20 cellular contexts compared by ENCODE assay signal in genomic region chr9:121646992-121647391, GRCh38. TPM values are rescaled to one million over a fixed set of nuclear protein-coding genes. Genes with fewer than 3 reads are reported as not detected.
DNase-seq lines count a peak whose midpoint lies in the region; ATAC-seq and TF ChIP-seq lines count a peak whose summit lies in the region.
"Had no signal": no experiment of that assay in that cellular context is flagged by ENCODE, and none has a peak within 500 bp of the region (broad histone marks: within the 10 kb centered on the region; RNA-seq: fewer than 3 reads in every experiment).

No MANE protein-coding gene starts in this region.

- no peaks in the 10 kb centered on the region for H3K36me3 ChIP-seq in BLaER1 treated with 17β-estradiol and CSF1 and Interleukin-3, amounts not matched to agents 10 nM and 100 nM
- H3K36me3 ChIP-seq in Karpas-422 (ENCODE audit: insufficient read depth, low read length): no peaks in the 10 kb centered on the region
- no peaks in the 10 kb centered on the region for H3K36me3 ChIP-seq in psoas muscle (ENCODE audit: insufficient read depth in 1 of 2, low read depth in 1 of 2)
- H3K36me3 ChIP-seq: SJSA1 had no signal

- H3K4me1 Mint-ChIP-seq in endothelial cell (ENCODE audit: unreplicated experiment): peaks cover 55% of the 10 kb centered on the region

- peaks cover 11% of the 10 kb centered on the region for H3K27me3 Mint-ChIP-seq in endothelial cell (ENCODE audit: unreplicated experiment)

- no peaks in the 10 kb centered on the region for H3K9me3 ChIP-seq in BLaER1 treated with 17β-estradiol and CSF1 and Interleukin-3, amounts not matched to agents 10 nM and 100 nM (replicated peaks in 1 of 11)
- H3K9me3 ChIP-seq in Karpas-422 (ENCODE audit: low read length) (no peaks in the 10 kb centered on the region), psoas muscle (no peaks in the 10 kb centered on the region)
- H3K9me3 ChIP-seq: A549, Caco-2, SJSA1 had no signal

- no peak for ATAC-seq in psoas muscle
- no peak for ATAC-seq in GM19351 (IDR thresholded peaks at IDR 0.05; ENCODE audit: unreplicated experiment)
- ATAC-seq: A549 had no signal

- peaks cover 16 to 25% (median 17%) of the 10 kb centered on the region in 11 experiments for H3K27me3 ChIP-seq in BLaER1 treated with 17β-estradiol and CSF1 and Interleukin-3, amounts not matched to agents 10 nM and 100 nM
- H3K27me3 ChIP-seq in Karpas-422 (ENCODE audit: low read length) (no peaks in the 10 kb centered on the region), psoas muscle (ENCODE audit: insufficient read depth in 3 of 3, low read length in 2 of 3) (no peaks in the 10 kb centered on the region)

- H3K9me3 Mint-ChIP-seq in endothelial cell (ENCODE audit: unreplicated experiment): no peaks in the 10 kb centered on the region

- no peaks in the 10 kb centered on the region for H3K36me3 Mint-ChIP-seq in endothelial cell (ENCODE audit: low read depth, unreplicated experiment)

- H3K9me2 ChIP-seq in Karpas-422 (replicated peaks; ENCODE audit: insufficient read depth, low read length): no peaks in the 10 kb centered on the region

- peak overlapping the region in 10 of 11 experiments; percentile 22 to 95 (median 86); a peak in 19 of 22 replicates for H3K4me2 ChIP-seq in BLaER1 treated with 17β-estradiol and CSF1 and Interleukin-3, amounts not matched to agents 10 nM and 100 nM
- no peak overlapping the region for H3K4me2 ChIP-seq in Karpas-422 (ENCODE audit: low read depth, low read length, poor library complexity, severe bottlenecking)
- H3K4me2 ChIP-seq: A549, PC-9 had no signal

- DNase-seq in Karpas-422 (peak; percentile 30), endothelial cell (ENCODE audit: low spot score) (no peak), psoas muscle (no peak), NCI-H345 treated with DMSO at 0.1 percent for 48 hours (lab: John Stamatoyannopoulos, UW; ENCODE audit: unreplicated experiment) (no peak), NCI-H2107 treated with DMSO at 0.1 percent for 48 hours (lab: John Stamatoyannopoulos, UW; ENCODE audit: unreplicated experiment) (no peak), NCI-H146 (lab: John Stamatoyannopoulos, UW) (no peak)
- DNase-seq: Caco-2, DMS153, EL, H7, NCI-H1417, NCI-H1930, NCI-H510A, NCI-H774, PC-9 had no signal

- H3K79me2 ChIP-seq in Karpas-422 (ENCODE audit: low read length): no peaks in the 10 kb centered on the region

- intact Hi-C loops in psoas muscle (cut with DNase I): no loop called here

- H3K4me1 ChIP-seq in BLaER1 treated with 17β-estradiol and CSF1 and Interleukin-3, amounts not matched to agents 10 nM and 100 nM: peaks cover 40 to 86% (median 81%) of the 10 kb centered on the region in 10 experiments
- H3K4me1 ChIP-seq in Karpas-422 (ENCODE audit: low read length) (no peaks in the 10 kb centered on the region), psoas muscle (peaks cover 32% of the 10 kb centered on the region)

- peak overlapping the region; percentile 84 for H3K27ac Mint-ChIP-seq in endothelial cell (ENCODE audit: unreplicated experiment)
- H3K27ac Mint-ChIP-seq: CD14-positive monocyte had no signal

- H3K27ac ChIP-seq in BLaER1 treated with 17β-estradiol and CSF1 and Interleukin-3, amounts not matched to agents 10 nM and 100 nM: no peak overlapping the region
- H3K27ac ChIP-seq in Karpas-422 (ENCODE audit: low read length): no peak overlapping the region
- H3K27ac ChIP-seq in psoas muscle: peak overlapping the region; percentile 15
- H3K27ac ChIP-seq: A549, PC-9, SJSA1 had no signal

- WGBS in psoas muscle, 3 donors: 79 to 96% (median 93%) methylated on average over 1 of the region's 1 CpG

- H4K20me1 ChIP-seq in BLaER1 treated with 17β-estradiol and CSF1 and Interleukin-3, amounts not matched to agents 10 nM and 100 nM: peaks cover 0 to 23% (median 6%) of the 10 kb centered on the region in 11 experiments; a peak in 9 of 22 replicates
- H4K20me1 ChIP-seq in Karpas-422 (ENCODE audit: insufficient read depth, low read depth, low read length): no peaks in the 10 kb centered on the region

- TF ChIP-seq CTCF in endothelial cell (IDR thresholded peaks at IDR 0.05; ENCODE audit: unreplicated experiment) (no peak), psoas muscle (IDR thresholded peaks at IDR 0.05) (no peak)

- H3K4me3 ChIP-seq in BLaER1 treated with 17β-estradiol and CSF1 and Interleukin-3, amounts not matched to agents 10 nM and 100 nM: no peak overlapping the region
- H3K4me3 ChIP-seq in Karpas-422 (ENCODE audit: low read length): no peak overlapping the region
- H3K4me3 ChIP-seq in psoas muscle: no peak overlapping the region
- H3K4me3 ChIP-seq: A549, PC-9, SJSA1 had no signal

- no peak overlapping the region for H3K9ac ChIP-seq in BLaER1 treated with 17β-estradiol and CSF1 and Interleukin-3, amounts not matched to agents 10 nM and 100 nM
- H3K9ac ChIP-seq in Karpas-422 (ENCODE audit: low read length): no peak overlapping the region

- H2AFZ ChIP-seq in Karpas-422 (ENCODE audit: low read length): no peak overlapping the region
- H2AFZ ChIP-seq: PC-9 had no signal

- H3K4me3 Mint-ChIP-seq in endothelial cell (ENCODE audit: unreplicated experiment): no peak overlapping the region
- H3K4me3 Mint-ChIP-seq: CD14-positive monocyte had no signal

RNA-seq across cellular contexts. Expression of gene DAB2IP, which starts 4.4 kb away (rescaled TPM):
- total RNA-seq in Karpas-422 (2014; rRNA removed; shearing (Covaris generic); ENCODE audit: low replicate concordance): 0.18 and 1.3 TPM in 2 replicates
- total RNA-seq in endothelial cell (ENCODE audit: unreplicated experiment) (104 TPM), psoas muscle (10 to 100 TPM; 33.4 to 66.2 (median 50.7) TPM)
- polyA plus RNA-seq in psoas muscle: 10 to 100 TPM; 14.1 to 18.7 (median 14.4) TPM
- polyA plus RNA-seq: CD14-positive monocyte had no signal

Comparison
In these comparisons a context has a peak if more than half of its experiments do, and no peak if none do; other contexts are left out.
1. RNA of gene DAB2IP, which starts 4.4 kb away (total RNA-seq): 104 TPM in endothelial cell (single experiment) and 33.4 to 66.2 TPM in psoas muscle; 0.18 to 1.3 TPM in Karpas-422; every median in the first group is over 10 times any median in the second.